Comparison of ENCODE assay signal across 26 cellular contexts in genomic region chr10:117619710-117620405, GRCh38.
A peak's percentile ranks its signal among the peaks of the same experiment; 100 is the strongest.
DNase-seq lines count a peak whose midpoint lies in the region; TF ChIP-seq lines count a peak whose summit lies in the region.
"Had no signal": no experiment of that assay in that cellular context is flagged by ENCODE, and none has a peak within 500 bp of the region (broad histone marks: within the 10 kb centered on the region; RNA-seq: fewer than 3 reads in every experiment).

No MANE protein-coding gene starts in this region.

- no peak overlapping the region for H3K4me3 Mint-ChIP-seq in nephron
- H3K4me3 Mint-ChIP-seq: CD14-positive monocyte; CD8-positive, alpha-beta memory T cell; GM23338; H9; HFFc6; IgD-negative memory B cell had no signal

- no peaks in the 10 kb centered on the region for H3F3A ChIP-seq in GM23248 (ENCODE audit: insufficient read depth)

- H3K4me3 ChIP-seq in GM23248 (no peak overlapping the region), WERI-Rb-1 (ENCODE audit: low read depth, low read length) (no peak overlapping the region)
- H3K4me3 ChIP-seq: GM23338, PC-9, SJCRH30 had no signal

- WGBS in GM23248 (ENCODE audit: low coverage in 1 of 2, low lambda C conversion rate in 2 of 2, missing lambda C conversion rate in 2 of 2), 2 experiments = 87 to 91% methylated on average over 9 of the region's 9 CpGs

- H3K9me3 ChIP-seq in GM23248 (ENCODE audit: low read depth) (no peaks in the 10 kb centered on the region), WERI-Rb-1 (ENCODE audit: severe bottlenecking) (no peaks in the 10 kb centered on the region)
- H3K9me3 ChIP-seq: BE2C, SJCRH30 had no signal

- TF ChIP-seq CTCF in nephron (IDR thresholded peaks at IDR 0.05; ENCODE audit: unreplicated experiment in 3 of 3) (no peak), WERI-Rb-1 (IDR thresholded peaks at IDR 0.05; ENCODE audit: low read depth, low read length) (no peak)

- DNase-seq in GM23248 = peak; percentile 30
- peak; percentile 22 for DNase-seq in ecto neural progenitor cell (ENCODE audit: low spot score)
- peak; percentile 20 for DNase-seq in ureter (ENCODE audit: low spot score)
- DNase-seq in effector CD8-positive, alpha-beta T cell (lab: John Stamatoyannopoulos, UW) = no peak
- no peak for DNase-seq in NOMO-1 treated with DMSO at 0.1 percent for 48 hours (lab: John Stamatoyannopoulos, UW; ENCODE audit: unreplicated experiment)
- DNase-seq in AG08395 (ENCODE audit: low spot score) = no peak
- DNase-seq in WERI-Rb-1 = no peak
- DNase-seq: BE2C; CD8-positive, alpha-beta memory T cell; DMS153; DND-41; H9; HFFc6; MM.1S; NCI-H2029; NCI-H446; NCI-H524 treated with DMSO at 0.1 percent for 48 hours; NCI-H774; PC-9; SJCRH30 had no signal

- H3K27ac Mint-ChIP-seq in nephron = peak overlapping the region in 2 of 3 experiments; percentile 28 to 35
- H3K27ac Mint-ChIP-seq: CD14-positive monocyte; CD8-positive, alpha-beta memory T cell; GM23338; H9; HFFc6; IgD-negative memory B cell had no signal

- H2AFZ ChIP-seq in GM23248 = no peak overlapping the region
- H2AFZ ChIP-seq: GM23338, PC-9 had no signal

- H4K20me1 ChIP-seq in GM23248 (ENCODE audit: insufficient read depth) = no peaks in the 10 kb centered on the region

- peaks cover 25% of the 10 kb centered on the region for H3K27me3 Mint-ChIP-seq in nephron (ENCODE audit: low read depth)

- H3K27me3 ChIP-seq in GM23248 (replicated peaks; ENCODE audit: insufficient read depth) = no peaks in the 10 kb centered on the region
- peaks cover 64% of the 10 kb centered on the region for H3K27me3 ChIP-seq in WERI-Rb-1 (ENCODE audit: insufficient read depth, low read depth, severe bottlenecking)
- H3K27me3 ChIP-seq: SJCRH30 had no signal

- no peaks in the 10 kb centered on the region for H3K36me3 Mint-ChIP-seq in nephron (ENCODE audit: low read depth)
- H3K36me3 Mint-ChIP-seq: CD14-positive monocyte; CD8-positive, alpha-beta memory T cell; IgD-negative memory B cell had no signal

- H3K79me2 ChIP-seq in GM23248 (ENCODE audit: insufficient read depth) = no peaks in the 10 kb centered on the region

- H3K9me2 ChIP-seq in GM23248 (ENCODE audit: insufficient read depth) = no peaks in the 10 kb centered on the region

- no peaks in the 10 kb centered on the region for H3K4me1 ChIP-seq in GM23248 (ENCODE audit: insufficient read depth)
- H3K4me1 ChIP-seq: BE2C, SJCRH30 had no signal

- in situ Hi-C loops in GM23248 (cut with MboI) = no loop called here

- H3K4me1 Mint-ChIP-seq in nephron = peaks cover 34% of the 10 kb centered on the region
- H3K4me1 Mint-ChIP-seq: CD14-positive monocyte, GM23338 had no signal

- H3K9me3 Mint-ChIP-seq in nephron = no peaks in the 10 kb centered on the region
- H3K9me3 Mint-ChIP-seq: CD8-positive, alpha-beta memory T cell; GM23338; IgD-negative memory B cell had no signal

- H3K9ac ChIP-seq in GM23248 = no peak overlapping the region
- H3K9ac ChIP-seq: KMS-11 had no signal

- H3K36me3 ChIP-seq in GM23248 (ENCODE audit: low read depth) (no peaks in the 10 kb centered on the region), WERI-Rb-1 (no peaks in the 10 kb centered on the region)
- H3K36me3 ChIP-seq: BE2C, SJCRH30 had no signal

- H3K27ac ChIP-seq in GM23248 = no peak overlapping the region
- H3K27ac ChIP-seq in WERI-Rb-1 = no peak overlapping the region
- H3K27ac ChIP-seq: HL-60, KMS-11, PC-9, SJCRH30 had no signal

- H3K4me2 ChIP-seq in GM23248 (ENCODE audit: unreplicated experiment) = no peak overlapping the region
- H3K4me2 ChIP-seq: GM23338, KMS-11, PC-9 had no signal

Comparison
In these comparisons a context has a peak if more than half of its experiments do, and no peak if none do; other contexts are left out.
1. DNase-seq: peak in GM23248 (single experiment), ecto neural progenitor cell (single experiment) and ureter (single experiment); none in effector CD8-positive, alpha-beta T cell (single experiment), NOMO-1 treated with DMSO at 0.1 percent for 48 hours (single experiment), AG08395 (single experiment) and WERI-Rb-1 (single experiment).